In genomic region chr4:168101026-168101425, GRCh38 we compare ENCODE assay signal across 24 cellular contexts. TPM values are rescaled to one million over a fixed set of nuclear protein-coding genes. Genes with fewer than 3 reads are reported as not detected.
A peak's percentile ranks its signal among the peaks of the same experiment; 100 is the strongest.
DNase-seq lines count a peak whose midpoint lies in the region; ATAC-seq and TF ChIP-seq lines count a peak whose summit lies in the region.
"Had no signal": no experiment of that assay in that cellular context is flagged by ENCODE, and none has a peak within 500 bp of the region (broad histone marks: within the 10 kb centered on the region; RNA-seq: fewer than 3 reads in every experiment).

No MANE protein-coding gene starts in this region.

- intact Hi-C loops in Calu3 (cut with micrococcal nuclease; ENCODE audit: unreplicated experiment) (no loop called here), IMR-90 (cut with micrococcal nuclease) (no loop called here), A673 (cut with micrococcal nuclease; ENCODE audit: unreplicated experiment) (no loop called here)

- no peak overlapping the region for H3K18ac ChIP-seq in IMR-90 (ENCODE audit: low read depth, low read length)

- no peak overlapping the region for H2BK5ac ChIP-seq in IMR-90 (ENCODE audit: low read depth, low read length, poor library complexity, severe bottlenecking)

- no peak overlapping the region for H3K9ac ChIP-seq in IMR-90 (ENCODE audit: low read depth, low read length)
- H3K9ac ChIP-seq: BLaER1 treated with 17β-estradiol and CSF1 and Interleukin-3, amounts not matched to agents 10 nM and 100 nM had no signal

- H3K9me1 ChIP-seq in IMR-90 (ENCODE audit: insufficient read depth, low read length) = no peaks in the 10 kb centered on the region

- H2AK5ac ChIP-seq in IMR-90 (ENCODE audit: low read depth, low read length) = no peak overlapping the region

- H3K27me3 ChIP-seq in IMR-90 (ENCODE audit: control insufficient read depth, insufficient read depth, low read length) = no peaks in the 10 kb centered on the region
- no peaks in the 10 kb centered on the region for H3K27me3 ChIP-seq in A673 (replicated peaks; ENCODE audit: insufficient read depth, low read depth, low read length, poor library complexity)
- H3K27me3 ChIP-seq: BLaER1 treated with 17β-estradiol and CSF1 and Interleukin-3, amounts not matched to agents 10 nM and 100 nM had no signal

- in situ Hi-C loops in IMR-90 (cut with MboI; ENCODE audit: low sequenced_read_pairs) = no loop called here

- H2BK15ac ChIP-seq in IMR-90 (ENCODE audit: low read depth, low read length) = no peak overlapping the region

- H3K27ac Mint-ChIP-seq in Calu3 (ENCODE audit: unreplicated experiment) = peak overlapping the region; percentile 60
- H3K27ac Mint-ChIP-seq: CD4-positive, alpha-beta T cell had no signal

- no peak for TF ChIP-seq CTCF in Calu3 (IDR thresholded peaks at IDR 0.05; ENCODE audit: unreplicated experiment)
- no peak for TF ChIP-seq CTCF in IMR-90 (conservative IDR thresholded peaks at IDR 0.05; ENCODE audit: low read depth, low read length)
- no peak for TF ChIP-seq CTCF in A673 (conservative IDR thresholded peaks at IDR 0.05; ENCODE audit: low read depth, low read length)

- H3K27me3 Mint-ChIP-seq in Calu3 (ENCODE audit: unreplicated experiment) = no peaks in the 10 kb centered on the region

- no peaks in the 10 kb centered on the region for H3K9me3 Mint-ChIP-seq in Calu3 (ENCODE audit: low read depth, unreplicated experiment)

- H2AK9ac ChIP-seq in IMR-90 (replicated peaks; ENCODE audit: low read depth, low read length, poor library complexity) = no peak overlapping the region

- H3K56ac ChIP-seq in IMR-90 (ENCODE audit: extremely low read depth, insufficient read depth, low read length) = no peak overlapping the region

- peaks cover 31% of the 10 kb centered on the region for H3K4me1 Mint-ChIP-seq in Calu3 (ENCODE audit: low read depth, unreplicated experiment)

- H3K4me3 ChIP-seq in IMR-90 (ENCODE audit: insufficient read depth, low read depth, low read length) = no peak overlapping the region
- H3K4me3 ChIP-seq in A673 (ENCODE audit: low read depth, low read length, poor library complexity, severe bottlenecking) = no peak overlapping the region
- H3K4me3 ChIP-seq: BLaER1 treated with 17β-estradiol and CSF1 and Interleukin-3, amounts not matched to agents 10 nM and 100 nM; SK-N-MC had no signal

- H3K36me3 Mint-ChIP-seq in Calu3 (ENCODE audit: insufficient read depth, unreplicated experiment) = peaks cover 11% of the 10 kb centered on the region

- H4K20me1 ChIP-seq in IMR-90 (ENCODE audit: insufficient read depth, low read length) = no peaks in the 10 kb centered on the region
- H4K20me1 ChIP-seq: BLaER1 treated with 17β-estradiol and CSF1 and Interleukin-3, amounts not matched to agents 10 nM and 100 nM had no signal

- no peak overlapping the region for H2BK120ac ChIP-seq in IMR-90 (ENCODE audit: low read depth, low read length)

- dilution Hi-C loops in IMR-90 (cut with HindIII; ENCODE audit: low sequenced_read_pairs, unreplicated experiment) = no loop called here

- no peak for TF ChIP-seq POLR2A in IMR-90 (IDR thresholded peaks at IDR 0.05; ENCODE audit: low read depth, low read length)

- H3K36me3 ChIP-seq in IMR-90 (ENCODE audit: control insufficient read depth, insufficient read depth, low read length) (no peaks in the 10 kb centered on the region), A673 (ENCODE audit: insufficient read depth, low read length, poor library complexity, severe bottlenecking) (no peaks in the 10 kb centered on the region)
- H3K36me3 ChIP-seq: BLaER1 treated with 17β-estradiol and CSF1 and Interleukin-3, amounts not matched to agents 10 nM and 100 nM had no signal

- H3K4ac ChIP-seq in IMR-90 (ENCODE audit: low read depth, low read length) = no peak overlapping the region

- H3K14ac ChIP-seq in IMR-90 (replicated peaks; ENCODE audit: low read depth, low read length) = no peak overlapping the region

- H3K9me3 ChIP-seq in IMR-90 (ENCODE audit: control insufficient read depth, insufficient read depth, low read length) = no peaks in the 10 kb centered on the region
- no peaks in the 10 kb centered on the region for H3K9me3 ChIP-seq in A673 (ENCODE audit: low read depth, low read length, poor library complexity, severe bottlenecking)
- H3K9me3 ChIP-seq: BLaER1 treated with 17β-estradiol and CSF1 and Interleukin-3, amounts not matched to agents 10 nM and 100 nM had no signal

- no peak overlapping the region for H3K27ac ChIP-seq in IMR-90 (ENCODE audit: insufficient read depth, low read length)
- no peak overlapping the region for H3K27ac ChIP-seq in A673 (ENCODE audit: low read depth, low read length, poor library complexity, severe bottlenecking)
- H3K27ac ChIP-seq: BLaER1 treated with 17β-estradiol and CSF1 and Interleukin-3, amounts not matched to agents 10 nM and 100 nM; RWPE1; SK-N-MC had no signal

- no peak overlapping the region for H3K4me2 ChIP-seq in IMR-90 (ENCODE audit: low read depth, low read length)
- H3K4me2 ChIP-seq: BLaER1 treated with 17β-estradiol and CSF1 and Interleukin-3, amounts not matched to agents 10 nM and 100 nM had no signal

- DNase-seq in Calu3 (no peak), IMR-90 (no peak), dermis blood vessel endothelial cell (peak; percentile 56), iris pigment epithelial cell (ENCODE audit: low read depth) (peak; percentile 84), A673 (ENCODE audit: low spot score) (no peak)
- DNase-seq: AML-193; CD4-positive, alpha-beta T cell; DMS53; NCI-H1092; NCI-H1417 treated with DMSO at 0.1 percent for 48 hours; NCI-H187; NCI-H2081 treated with DMSO at 0.1 percent for 48 hours; NCI-H2171; NCI-H226; NCI-H510A; NCI-H69; SHP77; SW 1271 had no signal

- CTCF ChIA-PET in Calu3 (lab: Charles Lee) = no interaction called here
- CTCF ChIA-PET in IMR-90 (lab: Yijun Ruan, JAX) = interaction anchor here (0.6 to 0.7 kb wide), 2 partner anchors 214 to 1078 kb away, joined by 3 to 5 read pairs; no protein-coding TSS in a partner anchor
- CTCF ChIA-PET in A673 (lab: Charles Lee) = no interaction called here

- no peak overlapping the region for H4K91ac ChIP-seq in IMR-90 (ENCODE audit: insufficient read depth, low read depth, low read length)

- no CpG with 5 or more reads among the region's 1 CpG for WGBS in IMR-90 (ENCODE audit: extremely low coverage in 2 of 2, insufficient read length in 1 of 2), 2 experiments

- POLR2A ChIA-PET in IMR-90 (lab: Charles Lee; ENCODE audit: unreplicated experiment) (no interaction called here), A673 (lab: Charles Lee; ENCODE audit: low non-redundant PET) (no interaction called here)

- BruUV-seq in Calu3 (replicated peaks; lab: Mats Ljungman, UMichigan) (no TSS peak), IMR-90 (replicated peaks; lab: Mats Ljungman, UMichigan) (no TSS peak), A673 (replicated peaks; lab: Mats Ljungman, UMichigan) (no TSS peak)

- H3K4me3 Mint-ChIP-seq in Calu3 (ENCODE audit: low read depth, unreplicated experiment) = no peak overlapping the region
- H3K4me3 Mint-ChIP-seq: CD4-positive, alpha-beta T cell had no signal

- H3K79me1 ChIP-seq in IMR-90 (ENCODE audit: low read depth in 1 of 2, low read length in 2 of 2) = no peaks in the 10 kb centered on the region

- H3K4me1 ChIP-seq in IMR-90 (ENCODE audit: control insufficient read depth, insufficient read depth, low read length) = 0 out of 2 replicates have a peak, but pooled peaks cover 4% of the 10 kb centered on the region
- H3K4me1 ChIP-seq in A673 (ENCODE audit: insufficient read depth, low read length, poor library complexity, severe bottlenecking) = no peaks in the 10 kb centered on the region
- H3K4me1 ChIP-seq: BLaER1 treated with 17β-estradiol and CSF1 and Interleukin-3, amounts not matched to agents 10 nM and 100 nM had no signal

- ATAC-seq in IMR-90 (ENCODE audit: low read depth) (no peak), HG03460 (IDR thresholded peaks at IDR 0.05; ENCODE audit: unreplicated experiment) (no peak), GM21447 (IDR thresholded peaks at IDR 0.05; ENCODE audit: unreplicated experiment) (no peak), HG02678 (IDR thresholded peaks at IDR 0.05; ENCODE audit: unreplicated experiment) (no peak)

- H2AFZ ChIP-seq in IMR-90 (replicated peaks; ENCODE audit: low read length, poor library complexity) = peak overlapping the region; percentile 21

- no peak overlapping the region for H4K8ac ChIP-seq in IMR-90 (ENCODE audit: low read depth in 2 of 2, low read length in 2 of 2)

- H4K5ac ChIP-seq in IMR-90 (ENCODE audit: low read depth, low read length) = no peak overlapping the region

- H2BK20ac ChIP-seq in IMR-90 (ENCODE audit: low read depth, low read length) = no peak overlapping the region

- TF ChIP-seq RAD21 in IMR-90 (IDR thresholded peaks at IDR 0.05; ENCODE audit: low read length) = no peak

- H3K23ac ChIP-seq in IMR-90 (ENCODE audit: low read depth, low read length) = no peak overlapping the region

TF ChIP-seq in IMR-90, 13 proteins besides CTCF, POLR2A, EP300 and RAD21 (continues in another document):
- TF ChIP-seq MAFK (IDR thresholded peaks at IDR 0.05; ENCODE audit: low read depth, low read length) (no peak), RFX5 (IDR thresholded peaks at IDR 0.05; ENCODE audit: low read depth, low read length) (no peak), NFE2L2 (IDR thresholded peaks at IDR 0.05; ENCODE audit: low read depth, low read length) (no peak), ELK1 (IDR thresholded peaks at IDR 0.05; ENCODE audit: borderline replicate concordance, low read depth, low read length) (no peak), MXI1 (IDR thresholded peaks at IDR 0.05; ENCODE audit: borderline replicate concordance, low read depth, low read length) (no peak), FOS (IDR thresholded peaks at IDR 0.05; ENCODE audit: low read depth, low read length) (no peak), BHLHE40 (IDR thresholded peaks at IDR 0.05; ENCODE audit: low read depth, low read length) (no peak), SMC3 (IDR thresholded peaks at IDR 0.05; ENCODE audit: low read depth, low read length) (no peak), RCOR1 (IDR thresholded peaks at IDR 0.05; ENCODE audit: insufficient replicate concordance, low read length) (no peak), CHD1 (IDR thresholded peaks at IDR 0.05; ENCODE audit: low read depth, low read length) (no peak)

RNA-seq across cellular contexts. Expression of gene ANXA10, which starts 8.7 kb away (rescaled TPM):
- total RNA-seq in Calu3 (2022) (43.2 and 58.3 TPM in 2 replicates), IMR-90 (2012; rRNA removed) (0.72 and 1.1 TPM in 2 replicates), dermis blood vessel endothelial cell (0.34 TPM in 1 of 2 replicates, not detected in the other), A673 (2021) (not detected in 2 replicates)
- polyA plus RNA-seq in IMR-90 (2012; rRNA removed) = 0.44 and 0.46 TPM in 2 replicates
- 0.07 and 0.15 TPM in 2 replicates for polyA plus RNA-seq in IMR-90 (2012; cell fraction: cytosol; rRNA removed)
- 0.26 TPM in 1 of 2 replicates, not detected in the other for polyA plus RNA-seq in IMR-90 (2012; cell fraction: nucleus; rRNA removed; ENCODE audit: low replicate concordance)
- total RNA-seq: CD4-positive, alpha-beta T cell had no signal

Comparison
In these comparisons a context has a peak if more than half of its experiments do, and no peak if none do; other contexts are left out.
1. DNase-seq: peak in dermis blood vessel endothelial cell (single experiment) and iris pigment epithelial cell (single experiment); none in Calu3 (single experiment), IMR-90 (single experiment) and A673 (single experiment).
2. RNA of gene ANXA10, which starts 8.7 kb away (total RNA-seq): 43.2 to 58.3 TPM in Calu3; 0.72 to 1.1 TPM in IMR-90, 0.34 TPM in dermis blood vessel endothelial cell and not detected in A673; every median in the first group is over 10 times any median in the second.